8 cellular contexts compared by ENCODE assay signal in the genomic region with DNA sequence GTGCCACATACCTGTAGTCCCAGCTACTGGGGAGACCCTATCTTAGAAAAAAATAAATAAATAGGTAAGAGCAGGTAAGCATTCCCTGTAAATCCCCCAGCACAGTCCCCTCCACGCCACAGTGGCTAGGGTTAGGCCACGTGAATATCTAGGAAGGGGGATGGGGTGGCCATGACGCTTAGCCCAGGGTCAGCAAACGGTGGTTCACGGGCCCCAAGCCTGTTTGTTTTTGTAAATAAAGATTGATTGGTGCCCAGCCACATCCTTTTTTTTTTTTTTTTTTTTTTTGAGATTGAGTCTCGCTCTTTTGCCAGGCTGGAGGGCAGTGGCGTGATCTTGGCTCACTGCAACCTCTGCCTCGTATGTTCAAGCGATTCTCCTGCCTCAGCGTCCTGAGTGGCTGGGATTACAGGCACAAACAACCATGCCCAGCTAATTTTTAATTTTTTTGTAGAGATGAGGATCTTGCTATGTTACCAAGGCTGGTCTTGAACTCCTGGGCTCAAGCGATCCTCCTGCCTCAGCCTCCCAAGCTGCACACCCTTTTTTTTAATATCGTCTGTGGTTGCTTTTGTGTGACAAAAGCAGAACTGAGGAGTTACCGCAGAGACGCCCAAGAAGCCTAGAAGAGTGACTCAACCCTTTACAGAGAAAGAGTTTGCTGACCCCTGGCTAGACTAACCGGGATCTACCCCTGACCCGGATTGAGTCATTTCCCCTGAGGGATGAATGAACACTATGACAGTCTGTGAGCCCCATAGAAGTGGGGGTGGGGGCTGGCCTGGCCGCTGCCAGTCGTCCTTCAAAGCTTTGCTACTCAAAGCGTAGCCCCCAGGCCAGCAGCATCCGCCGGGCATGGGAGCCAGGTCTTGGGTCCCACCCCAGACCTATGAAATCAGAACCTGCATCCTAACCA.
A peak's percentile ranks its signal among the peaks of the same experiment; 100 is the strongest.
DNase-seq lines count a peak whose midpoint lies in the region; ATAC-seq and TF ChIP-seq lines count a peak whose summit lies in the region.

No MANE protein-coding gene starts in this region.

- no peaks in the 10 kb centered on the region for H3K9me3 Mint-ChIP-seq in nephron progenitor cell

- TF ChIP-seq EP300 in esophagus muscularis mucosa (IDR thresholded peaks at IDR 0.05): no peak

- intact Hi-C loops in esophagus muscularis mucosa (cut with DNase I): loop anchor here (10.0 kb wide), 1 partner anchor 64 kb away; no protein-coding TSS in a partner anchor

- H3K4me1 ChIP-seq in SJCRH30: peaks cover 63% of the 10 kb centered on the region
- H3K4me1 ChIP-seq in esophagus muscularis mucosa: peaks cover 50 to 98% (median 95%) of the 10 kb centered on the region in 4 donors

- DNase-seq in AG10803 (ENCODE audit: low read depth) (peak; percentile 89), SJCRH30 (peak; percentile 87 to 90), esophagus muscularis mucosa (ENCODE audit: extremely low spot score) (peak; percentile 95), nephron progenitor cell (no peak), NCI-H2107 (lab: John Stamatoyannopoulos, UW) (no peak), DMS79 (lab: John Stamatoyannopoulos, UW) (no peak), NCI-H526 treated with DMSO at 0.1 percent for 48 hours (lab: John Stamatoyannopoulos, UW) (no peak)

- no peak for TF ChIP-seq POLR2A in esophagus muscularis mucosa (IDR thresholded peaks at IDR 0.05; ENCODE audit: low read depth)

- peaks cover 68% of the 10 kb centered on the region for H3K27me3 Mint-ChIP-seq in nephron progenitor cell (ENCODE audit: low read depth, poor library complexity)

- no peaks in the 10 kb centered on the region for H3K27me3 ChIP-seq in SJCRH30
- H3K27me3 ChIP-seq in esophagus muscularis mucosa: no peaks in the 10 kb centered on the region

- H3K36me3 ChIP-seq in SJCRH30 (no peaks in the 10 kb centered on the region), esophagus muscularis mucosa (no peaks in the 10 kb centered on the region)

- no peak overlapping the region for H3K4me3 ChIP-seq in AG10803 (ENCODE audit: low read length)
- H3K4me3 ChIP-seq in SJCRH30: peak overlapping the region; percentile 18
- no peak overlapping the region for H3K4me3 ChIP-seq in esophagus muscularis mucosa

- H3K4me1 Mint-ChIP-seq in nephron progenitor cell: peaks cover 76% of the 10 kb centered on the region

- no peaks in the 10 kb centered on the region for H3K36me3 Mint-ChIP-seq in nephron progenitor cell (ENCODE audit: low read depth)

- H3K9me3 ChIP-seq in SJCRH30 (replicated peaks) (no peaks in the 10 kb centered on the region), esophagus muscularis mucosa (no peaks in the 10 kb centered on the region)

- WGBS in esophagus muscularis mucosa: 77% methylated on average over 20 of the region's 21 CpGs

- peak overlapping the region; percentile 73 for H3K27ac Mint-ChIP-seq in nephron progenitor cell

- peak; percentile 44 for TF ChIP-seq CTCF in AG10803 (conservative IDR thresholded peaks at IDR 0.05; ENCODE audit: low read length)
- TF ChIP-seq CTCF in esophagus muscularis mucosa (IDR thresholded peaks at IDR 0.05): peak; percentile 21 to 31 (median 28)
- no peak for TF ChIP-seq CTCF in nephron progenitor cell (IDR thresholded peaks at IDR 0.05)

- H3K27ac ChIP-seq in SJCRH30 (peak overlapping the region; percentile 93), esophagus muscularis mucosa (replicated peaks in 1 of 4) (peak overlapping the region; percentile 87 to 92 (median 90))

- no peak overlapping the region for H3K4me3 Mint-ChIP-seq in nephron progenitor cell

- peak; percentile 79 for ATAC-seq in GM21723 (IDR thresholded peaks at IDR 0.05; ENCODE audit: unreplicated experiment)

Comparison
In these comparisons a context has a peak if more than half of its experiments do, and no peak if none do; other contexts are left out.
1. DNase-seq: peak in AG10803 (single experiment), SJCRH30 (2 of 2) and esophagus muscularis mucosa (single experiment); none in nephron progenitor cell (single experiment), NCI-H2107 (single experiment), DMS79 (single experiment) and NCI-H526 treated with DMSO at 0.1 percent for 48 hours (single experiment).